In genomic region chr2:130574244-130574643, GRCh38 we compare ENCODE assay signal across 16 cellular contexts. TPM values are rescaled to one million over a fixed set of nuclear protein-coding genes. Genes with fewer than 3 reads are reported as not detected.
"Had no signal": no experiment of that assay in that cellular context is flagged by ENCODE, and none has a peak within 500 bp of the region (broad histone marks: within the 10 kb centered on the region; RNA-seq: fewer than 3 reads in every experiment).

No MANE protein-coding gene starts in this region.

RNA-seq across cellular contexts. Expression of gene CFC1, which starts 25.1 kb away (rescaled TPM):
- total RNA-seq: dermis blood vessel endothelial cell, esophagus mucosa, esophagus squamous epithelium, gastrocnemius medialis, glomerular endothelial cell, heart right ventricle, left lobe of liver, left ventricle myocardium inferior, liver, lower lobe of right lung, lung microvascular endothelial cell, mononuclear cell, mucosa of gallbladder had no signal
- polyA plus RNA-seq: keratinocyte, liver had no signal

RNA-seq across cellular contexts. Expression of gene POTEJ, which starts 37.0 kb away (rescaled TPM):
- total RNA-seq: esophagus mucosa, esophagus squamous epithelium, gastrocnemius medialis, glomerular endothelial cell, heart right ventricle, left lobe of liver, left ventricle myocardium inferior, liver, lower lobe of right lung, mononuclear cell, mucosa of gallbladder had no signal
- polyA plus RNA-seq: heart right ventricle, keratinocyte, liver had no signal

RNA-seq across cellular contexts. Expression of gene CFC1B, which starts 53.2 kb away (rescaled TPM):
- total RNA-seq: cerebellum, dermis blood vessel endothelial cell, esophagus mucosa, esophagus squamous epithelium, gastrocnemius medialis, glomerular endothelial cell, heart right ventricle, left colon, left lobe of liver, left ventricle myocardium inferior, liver, lower lobe of right lung, lung microvascular endothelial cell, mononuclear cell, mucosa of gallbladder had no signal
- polyA plus RNA-seq: heart right ventricle, keratinocyte, liver had no signal
